In genomic region chr2:203327918-203328734, GRCh38 we compare ENCODE assay signal across 1 cellular context.
A peak's percentile ranks its signal among the peaks of the same experiment; 100 is the strongest.
TF ChIP-seq lines count a peak whose summit lies in the region.

TSS of gene ABI2 (plus strand) at chr2:203328394. CDS start at chr2:203328515, 121 bp downstream.

TF ChIP-seq in K562, 482 proteins besides CTCF, POLR2A, EP300 and RAD21 (continued from another document and continues in another):
- TF ChIP-seq ZNF518B (CRISPR knock-in tag; IDR thresholded peaks at IDR 0.05) (no peak), NKRF (IDR thresholded peaks at IDR 0.05; ENCODE audit: borderline replicate concordance) (no peak), ESRRA (IDR thresholded peaks at IDR 0.05; ENCODE audit: borderline replicate concordance, low read depth) (no peak), CREBBP (IDR thresholded peaks at IDR 0.05; ENCODE audit: low read depth, low read length) (no peak), ZC3H8 (IDR thresholded peaks at IDR 0.05) (no peak), ZNF23 (CRISPR knock-in tag; IDR thresholded peaks at IDR 0.05) (no peak), SMAD4 (CRISPR knock-in tag; conservative IDR thresholded peaks at IDR 0.05) (peak; percentile 29; the same call in 1 of the 2 replicates), E2F8 (IDR thresholded peaks at IDR 0.05; ENCODE audit: low read depth, partially characterized antibody) (no peak), KLF1 (tag; IDR thresholded peaks at IDR 0.05) (no peak), ZNF785 (CRISPR knock-in tag; IDR thresholded peaks at IDR 0.05) (no peak), L3MBTL2 (IDR thresholded peaks at IDR 0.05) (peak; percentile 49), ZNF197 (CRISPR knock-in tag; IDR thresholded peaks at IDR 0.05; ENCODE audit: low read depth) (no peak), ATF7 (IDR thresholded peaks at IDR 0.05) (0 out of 2 replicates have a peak, but pooled peaks have one; percentile 9), TSHZ1 (CRISPR knock-in tag; IDR thresholded peaks at IDR 0.05) (no peak), ESRRB (CRISPR knock-in tag; IDR thresholded peaks at IDR 0.05; ENCODE audit: borderline replicate concordance) (no peak), YY1 (IDR thresholded peaks at IDR 0.05; ENCODE audit: borderline replicate concordance in 1 of 3, control insufficient read depth in 1 of 3, extremely low read depth in 1 of 3, insufficient read depth in 3 of 3, insufficient read length in 1 of 3, insufficient replicate concordance in 2 of 3, low read depth in 1 of 3, low read length in 2 of 3) (peak in 2 of 3 experiments; percentile 25 to 55), RBM25 (IDR thresholded peaks at IDR 0.05; ENCODE audit: low read depth, low read length, severe bottlenecking) (peak; percentile 15), ZBTB8A (IDR thresholded peaks at IDR 0.05; ENCODE audit: partially characterized antibody) (no peak), NBN (IDR thresholded peaks at IDR 0.05; ENCODE audit: low read depth) (no peak), RBM14 (IDR thresholded peaks at IDR 0.05; ENCODE audit: borderline replicate concordance, insufficient read depth, low read depth, low read length) (no peak), ZFPM2 (CRISPR knock-in tag; IDR thresholded peaks at IDR 0.05) (no peak), NFYB (IDR thresholded peaks at IDR 0.05; ENCODE audit: extremely low read depth, insufficient read length) (no peak), SMAD3 (CRISPR knock-in tag; conservative IDR thresholded peaks at IDR 0.05) (no peak), ZNF347 (CRISPR knock-in tag; IDR thresholded peaks at IDR 0.05; ENCODE audit: low read depth) (no peak), CREB3L1 (IDR thresholded peaks at IDR 0.05; ENCODE audit: borderline replicate concordance, low read depth) (no peak), ARHGAP35 (IDR thresholded peaks at IDR 0.05; ENCODE audit: partially characterized antibody) (no peak), HNRNPH1 (optimal IDR thresholded peaks at IDR 0.05; ENCODE audit: low read depth, low read length) (no peak), EP400 (IDR thresholded peaks at IDR 0.05) (no peak; the same call in 1 of the 2 replicates), ZNF830 (CRISPR knock-in tag; IDR thresholded peaks at IDR 0.05) (no peak), ATF1 (CRISPR knock-in tag; IDR thresholded peaks at IDR 0.05) (no peak), ATF1 (tag; IDR thresholded peaks at IDR 0.05) (no peak), RBM34 (IDR thresholded peaks at IDR 0.05; ENCODE audit: borderline replicate concordance, insufficient read depth, low read length) (no peak), RREB1 (CRISPR knock-in tag; IDR thresholded peaks at IDR 0.05) (peak; percentile 71; the same call in 1 of the 2 replicates), NELFE (IDR thresholded peaks at IDR 0.05; ENCODE audit: insufficient read depth, insufficient read length) (no peak), NFE2L1 (tag; IDR thresholded peaks at IDR 0.05; ENCODE audit: borderline replicate concordance, low read depth) (no peak), ZFP91 (CRISPR knock-in tag; IDR thresholded peaks at IDR 0.05) (no peak), SNRNP70 (optimal IDR thresholded peaks at IDR 0.05; ENCODE audit: low read depth, low read length) (no peak), PKNOX1 (IDR thresholded peaks at IDR 0.05) (no peak), GABPA (tag; conservative IDR thresholded peaks at IDR 0.05; ENCODE audit: low read depth) (0 out of 2 replicates have a peak, but pooled peaks have one; percentile 15)
